Comparison of ENCODE assay signal across 1 cellular context in the genomic region with DNA sequence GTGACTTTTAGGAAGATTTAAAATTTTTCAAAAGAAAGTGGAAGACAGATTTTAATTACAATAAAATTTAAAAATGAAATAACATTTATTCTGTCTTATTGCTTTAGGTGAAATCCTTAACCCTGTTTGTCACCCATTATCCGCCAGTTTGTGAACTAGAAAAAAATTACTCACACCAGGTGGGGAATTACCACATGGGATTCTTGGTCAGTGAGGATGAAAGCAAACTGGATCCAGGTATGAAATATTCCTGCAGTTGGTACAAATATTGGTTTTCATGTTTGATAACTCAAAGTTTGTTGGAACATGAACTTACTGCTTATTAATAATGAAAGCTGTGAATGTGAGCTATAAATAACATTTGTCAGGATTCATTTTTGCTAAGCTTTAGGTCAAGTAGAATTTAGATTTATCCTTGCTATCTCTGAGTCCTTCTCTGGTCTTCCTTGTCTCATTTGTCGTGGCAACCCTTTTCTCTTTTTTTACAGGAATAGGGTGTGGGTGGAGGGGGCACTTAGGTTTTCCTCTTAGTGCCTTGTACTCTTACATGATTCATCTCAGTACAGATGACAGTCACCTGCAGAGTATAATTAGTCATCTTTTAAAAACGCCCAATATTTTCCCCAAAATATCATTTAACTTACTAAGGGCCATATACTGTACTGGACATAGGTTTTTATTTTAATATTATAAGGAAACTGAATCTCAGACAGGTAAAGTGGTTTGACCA.
TF ChIP-seq lines count a peak whose summit lies in the region.

No MANE protein-coding gene starts in this region.

TF ChIP-seq in SK-N-SH treated with all-trans-retinoic acid at 6 μM for 48 hours, 23 proteins besides CTCF, POLR2A, EP300 and RAD21 (continued from another document):
- TF ChIP-seq CREB5 (CRISPR knock-in tag; IDR thresholded peaks at IDR 0.05; ENCODE audit: low read depth) (no peak), ESRRG (CRISPR knock-in tag; IDR thresholded peaks at IDR 0.05) (no peak), PPARA (CRISPR knock-in tag; IDR thresholded peaks at IDR 0.05; ENCODE audit: borderline replicate concordance) (no peak), ISL1 (CRISPR knock-in tag; IDR thresholded peaks at IDR 0.05) (no peak), ZFP30 (CRISPR knock-in tag; IDR thresholded peaks at IDR 0.05) (no peak), ZNF70 (CRISPR knock-in tag; IDR thresholded peaks at IDR 0.05) (no peak), ZFP3 (CRISPR knock-in tag; IDR thresholded peaks at IDR 0.05) (no peak), POU6F1 (CRISPR knock-in tag; IDR thresholded peaks at IDR 0.05; ENCODE audit: borderline replicate concordance, low read depth) (no peak), SNAI2 (CRISPR knock-in tag; IDR thresholded peaks at IDR 0.05) (no peak), TCF4 (CRISPR knock-in tag; IDR thresholded peaks at IDR 0.05; ENCODE audit: borderline replicate concordance) (no peak), GLIS3 (CRISPR knock-in tag; IDR thresholded peaks at IDR 0.05) (no peak)
- TF ChIP-seq, protein P1, sequence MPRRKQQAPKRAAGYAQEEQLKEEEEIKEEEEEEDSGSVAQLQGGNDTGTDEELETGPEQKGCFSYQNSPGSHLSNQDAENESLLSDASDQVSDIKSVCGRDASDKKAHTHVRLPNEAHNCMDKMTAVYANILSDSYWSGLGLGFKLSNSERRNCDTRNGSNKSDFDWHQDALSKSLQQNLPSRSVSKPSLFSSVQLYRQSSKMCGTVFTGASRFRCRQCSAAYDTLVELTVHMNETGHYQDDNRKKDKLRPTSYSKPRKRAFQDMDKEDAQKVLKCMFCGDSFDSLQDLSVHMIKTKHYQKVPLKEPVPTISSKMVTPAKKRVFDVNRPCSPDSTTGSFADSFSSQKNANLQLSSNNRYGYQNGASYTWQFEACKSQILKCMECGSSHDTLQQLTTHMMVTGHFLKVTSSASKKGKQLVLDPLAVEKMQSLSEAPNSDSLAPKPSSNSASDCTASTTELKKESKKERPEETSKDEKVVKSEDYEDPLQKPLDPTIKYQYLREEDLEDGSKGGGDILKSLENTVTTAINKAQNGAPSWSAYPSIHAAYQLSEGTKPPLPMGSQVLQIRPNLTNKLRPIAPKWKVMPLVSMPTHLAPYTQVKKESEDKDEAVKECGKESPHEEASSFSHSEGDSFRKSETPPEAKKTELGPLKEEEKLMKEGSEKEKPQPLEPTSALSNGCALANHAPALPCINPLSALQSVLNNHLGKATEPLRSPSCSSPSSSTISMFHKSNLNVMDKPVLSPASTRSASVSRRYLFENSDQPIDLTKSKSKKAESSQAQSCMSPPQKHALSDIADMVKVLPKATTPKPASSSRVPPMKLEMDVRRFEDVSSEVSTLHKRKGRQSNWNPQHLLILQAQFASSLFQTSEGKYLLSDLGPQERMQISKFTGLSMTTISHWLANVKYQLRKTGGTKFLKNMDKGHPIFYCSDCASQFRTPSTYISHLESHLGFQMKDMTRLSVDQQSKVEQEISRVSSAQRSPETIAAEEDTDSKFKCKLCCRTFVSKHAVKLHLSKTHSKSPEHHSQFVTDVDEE (CRISPR knock-in tag; IDR thresholded peaks at IDR 0.05): no peak
